ENCODE assay signal across 1 cellular context in genomic region chr2:128384446-128384845, GRCh38.
TF ChIP-seq lines count a peak whose summit lies in the region.

No MANE protein-coding gene starts in this region.

TF ChIP-seq in GM23338, 12 proteins besides CTCF, POLR2A, EP300 and RAD21 (continued from another document):
- TF ChIP-seq ZNF462 (CRISPR knock-in tag; IDR thresholded peaks at IDR 0.05): no peak
- no peak for TF ChIP-seq STAT1 (IDR thresholded peaks at IDR 0.05; ENCODE audit: unreplicated experiment)
- no peak for TF ChIP-seq ETS1 (IDR thresholded peaks at IDR 0.05)
- TF ChIP-seq POLR2AphosphoS5 (IDR thresholded peaks at IDR 0.05; ENCODE audit: low read depth): no peak
- no peak for TF ChIP-seq EZH2phosphoT487 (IDR thresholded peaks at IDR 0.05; ENCODE audit: unreplicated experiment)
